ENCODE assay signal across 9 cellular contexts in the genomic region with DNA sequence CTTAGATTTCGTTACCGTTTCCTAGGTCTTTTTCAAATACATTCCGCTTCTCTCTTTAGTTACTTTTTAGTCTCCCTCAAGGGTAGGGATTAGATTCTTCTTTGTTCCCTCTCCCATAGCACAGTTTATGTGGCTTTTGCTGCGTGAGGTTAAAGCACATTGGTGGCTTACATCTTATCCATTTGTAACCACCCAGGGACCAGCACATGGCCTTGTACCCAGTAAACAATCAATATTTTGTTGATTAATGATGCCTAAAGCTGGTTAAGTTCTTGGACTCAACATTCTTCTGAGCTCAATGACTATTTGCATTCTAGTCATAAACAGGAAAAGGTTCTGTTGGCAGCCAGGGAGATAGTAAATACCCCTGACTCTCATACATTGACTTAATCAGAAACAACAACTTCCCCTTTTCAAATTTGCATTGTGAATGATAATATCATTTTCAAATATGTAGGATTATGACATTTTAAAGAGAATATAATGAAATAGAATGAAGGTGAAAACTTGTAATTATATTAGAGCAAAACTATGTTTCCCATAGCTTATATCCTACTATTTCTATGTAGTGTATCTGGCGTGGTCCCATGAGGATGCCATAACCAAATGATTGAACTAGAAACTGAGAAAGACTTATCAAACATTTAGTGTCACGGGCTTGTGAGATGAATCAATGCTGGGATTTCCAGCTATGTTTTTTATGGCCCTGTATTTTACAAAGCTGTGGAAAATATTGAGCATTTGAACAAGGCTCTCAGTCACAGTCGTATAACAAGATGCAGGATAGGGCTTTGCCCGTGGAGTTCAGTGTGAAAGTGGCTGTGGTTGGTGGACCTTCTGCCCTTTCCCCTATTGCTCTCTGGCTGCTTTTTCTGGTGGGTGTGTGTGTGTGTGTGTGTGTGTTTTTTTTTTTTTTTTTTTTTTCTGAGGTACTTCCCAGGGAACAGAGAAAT.
DNase-seq lines count a peak whose midpoint lies in the region; ATAC-seq and TF ChIP-seq lines count a peak whose summit lies in the region.
"Had no signal": no experiment of that assay in that cellular context is flagged by ENCODE, and none has a peak within 500 bp of the region (broad histone marks: within the 10 kb centered on the region; RNA-seq: fewer than 3 reads in every experiment).

No MANE protein-coding gene starts in this region.

- peak in 1 of 2 donors; percentile 42 for DNase-seq in activated naive CD4-positive, alpha-beta T cell treated with anti-CD3 and anti-CD28 coated beads, Interleukin-2, amount 50 U/mL, for 72 hours (ENCODE audit: low spot score in 2 of 2)
- no peak for DNase-seq in A673 (ENCODE audit: low spot score)
- DNase-seq in SK-N-DZ (ENCODE audit: low spot score): no peak
- DNase-seq in erythroblast (lab: John Stamatoyannopoulos, UW): no peak
- no peak for DNase-seq in Caco-2
- DNase-seq: left ventricle myocardium superior had no signal

- CTCF ChIA-PET in A673 (lab: Charles Lee) (no interaction called here), Caco-2 (lab: Charles Lee) (no interaction called here)

- no peak overlapping the region for H3K27ac ChIP-seq in A673 (ENCODE audit: low read depth, low read length, poor library complexity, severe bottlenecking)

- H3K36me3 Mint-ChIP-seq in activated naive CD4-positive, alpha-beta T cell treated with anti-CD3 and anti-CD28 coated beads, Interleukin-2, amount 50 U/mL, for 72 hours: no peaks in the 10 kb centered on the region
- no peaks in the 10 kb centered on the region for H3K36me3 Mint-ChIP-seq in Caco-2 (ENCODE audit: insufficient read depth, unreplicated experiment)

- BruUV-seq in A673 (replicated peaks; lab: Mats Ljungman, UMichigan): no TSS peak
- BruUV-seq in Caco-2 (replicated peaks; lab: Mats Ljungman, UMichigan): no TSS peak

- no peaks in the 10 kb centered on the region for H3K9me3 ChIP-seq in A673 (ENCODE audit: low read depth, low read length, poor library complexity, severe bottlenecking)
- no peaks in the 10 kb centered on the region for H3K9me3 ChIP-seq in Caco-2

- POLR2A ChIA-PET in A673 (lab: Charles Lee; ENCODE audit: low non-redundant PET) (no interaction called here), Caco-2 (lab: Charles Lee) (no interaction called here)

- no peak for TF ChIP-seq CTCF in A673 (conservative IDR thresholded peaks at IDR 0.05; ENCODE audit: low read depth, low read length)
- TF ChIP-seq CTCF in Caco-2 (IDR thresholded peaks at IDR 0.05; ENCODE audit: insufficient read depth in 1 of 2, low read depth in 1 of 2, low read length in 1 of 2, severe bottlenecking in 1 of 2, unreplicated experiment in 1 of 2): no peak

- ATAC-seq in GM18511 (IDR thresholded peaks at IDR 0.05; ENCODE audit: unreplicated experiment) (peak; percentile 93), GM19468 (IDR thresholded peaks at IDR 0.05; ENCODE audit: extremely low read depth, unreplicated experiment) (peak; percentile 65), HG03097 (IDR thresholded peaks at IDR 0.05; ENCODE audit: low FRiP score, unreplicated experiment) (peak; percentile 70)
- peak; percentile 43 to 96 for ATAC-seq in activated naive CD4-positive, alpha-beta T cell treated with anti-CD3 and anti-CD28 coated beads, Interleukin-2, amount 50 U/mL, for 72 hours
- ATAC-seq: left ventricle myocardium superior had no signal

- peaks cover 0 to 3% of the 10 kb centered on the region in 2 donors for H3K9me3 Mint-ChIP-seq in activated naive CD4-positive, alpha-beta T cell treated with anti-CD3 and anti-CD28 coated beads, Interleukin-2, amount 50 U/mL, for 72 hours
- H3K9me3 Mint-ChIP-seq in Caco-2 (ENCODE audit: unreplicated experiment): no peaks in the 10 kb centered on the region

- no peak overlapping the region for H3K4me3 Mint-ChIP-seq in Caco-2 (ENCODE audit: unreplicated experiment)

- H3K27ac Mint-ChIP-seq in activated naive CD4-positive, alpha-beta T cell treated with anti-CD3 and anti-CD28 coated beads, Interleukin-2, amount 50 U/mL, for 72 hours: peak overlapping the region in 1 of 2 donors; percentile 78
- H3K27ac Mint-ChIP-seq in Caco-2 (ENCODE audit: unreplicated experiment): no peak overlapping the region

- intact Hi-C loops in A673 (cut with micrococcal nuclease; ENCODE audit: unreplicated experiment) (no loop called here), Caco-2 (cut with micrococcal nuclease; ENCODE audit: unreplicated experiment) (no loop called here)

- peaks cover 14% of the 10 kb centered on the region for H3K4me1 Mint-ChIP-seq in Caco-2 (ENCODE audit: low read depth, unreplicated experiment)

- H3K4me3 ChIP-seq in A673 (ENCODE audit: low read depth, low read length, poor library complexity, severe bottlenecking): no peak overlapping the region
- H3K4me3 ChIP-seq in Caco-2 (ENCODE audit: low read depth, low read length): no peak overlapping the region

- no peaks in the 10 kb centered on the region for H3K36me3 ChIP-seq in A673 (ENCODE audit: insufficient read depth, low read length, poor library complexity, severe bottlenecking)
- no peaks in the 10 kb centered on the region for H3K36me3 ChIP-seq in Caco-2 (ENCODE audit: control insufficient read depth, insufficient read depth, low read length)

- H3K27me3 Mint-ChIP-seq in Caco-2 (ENCODE audit: insufficient read depth, unreplicated experiment): no peaks in the 10 kb centered on the region

- H3K27me3 ChIP-seq in A673 (replicated peaks; ENCODE audit: insufficient read depth, low read depth, low read length, poor library complexity) (no peaks in the 10 kb centered on the region), Caco-2 (replicated peaks; ENCODE audit: control insufficient read depth, insufficient read depth, low read length) (no peaks in the 10 kb centered on the region)

- no peak for TF ChIP-seq POLR2A in erythroblast (IDR thresholded peaks at IDR 0.05; ENCODE audit: low read length)

- H3K4me1 ChIP-seq in A673 (ENCODE audit: insufficient read depth, low read length, poor library complexity, severe bottlenecking) (no peaks in the 10 kb centered on the region), Caco-2 (peaks cover 6% of the 10 kb centered on the region; the same call in 1 of the 2 replicates)
